39 cellular contexts compared by ENCODE assay signal in the genomic region with DNA sequence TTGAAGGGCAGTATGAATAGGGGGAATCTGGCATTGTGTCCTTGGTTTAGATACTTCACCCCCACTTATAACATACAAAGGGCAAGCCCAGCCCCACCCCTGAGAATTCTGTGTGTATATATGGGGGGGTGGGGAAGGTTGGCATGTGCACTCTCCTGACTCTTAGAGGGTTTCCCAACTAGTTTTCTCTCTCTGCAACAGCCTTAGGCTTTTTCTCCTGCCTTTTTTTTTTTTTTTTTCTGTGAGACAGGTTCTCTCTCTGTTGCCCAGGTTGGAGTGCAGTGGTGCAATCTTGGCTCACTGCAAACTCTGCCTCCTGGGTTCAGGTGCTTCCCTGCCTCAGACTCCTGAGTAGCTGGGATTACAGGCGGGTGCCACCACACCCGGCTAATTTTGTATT. TPM values are rescaled to one million over a fixed set of nuclear protein-coding genes. Genes with fewer than 3 reads are reported as not detected.
"Had no signal": no experiment of that assay in that cellular context is flagged by ENCODE, and none has a peak within 500 bp of the region (broad histone marks: within the 10 kb centered on the region; RNA-seq: fewer than 3 reads in every experiment).

No MANE protein-coding gene starts in this region.

- H3K36me3 ChIP-seq: breast epithelium, cardiac muscle cell had no signal

- H3K27me3 Mint-ChIP-seq: activated CD4-positive, alpha-beta memory T cell treated with anti-CD3 and anti-CD28 coated beads, Interleukin-2, amount 10 ng/mL, durations not matched to agents 7 days and 5 days; activated CD4-positive, alpha-beta T cell treated with anti-CD3 and anti-CD28 coated beads for 36 hours; activated CD4-positive, alpha-beta T cell treated with anti-CD3 and anti-CD28 coated beads, Interleukin-2, amount 10 ng/mL, durations not matched to agents 7 days and 5 days; activated CD8-positive, alpha-beta memory T cell treated with anti-CD3 and anti-CD28 coated beads, Interleukin-2, amount 10 ng/mL, durations not matched to agents 7 days and 5 days; activated naive CD4-positive, alpha-beta T cell treated with anti-CD3 and anti-CD28 coated beads, Interleukin-2, amount 10 ng/mL, durations not matched to agents 7 days and 5 days; activated naive CD4-positive, alpha-beta T cell treated with anti-CD3 and anti-CD28 coated beads, Interleukin-2, amount 50 U/mL, for 24 hours; activated naive CD8-positive, alpha-beta T cell; activated naive CD8-positive, alpha-beta T cell treated with anti-CD3 and anti-CD28 coated beads, Interleukin-2, amount 10 ng/mL, durations not matched to agents 7 days and 5 days; activated naive CD8-positive, alpha-beta T cell treated with anti-CD3 and anti-CD28 coated beads, Interleukin-2, amount 50 U/mL, for 24 hours; activated T-cell treated with anti-CD3 and anti-CD28 coated beads, Interleukin-2, amount 50 U/mL, for 24 hours; central memory CD8-positive, alpha-beta T cell had no signal

- H3K9me3 ChIP-seq: body of pancreas, breast epithelium had no signal

- H3K27ac Mint-ChIP-seq: activated CD4-positive, alpha-beta memory T cell treated with anti-CD3 and anti-CD28 coated beads, Interleukin-2, amount 10 ng/mL, durations not matched to agents 7 days and 5 days; activated CD4-positive, alpha-beta T cell treated with anti-CD3 and anti-CD28 coated beads for 36 hours; activated CD4-positive, alpha-beta T cell treated with anti-CD3 and anti-CD28 coated beads, Interleukin-2, amount 10 ng/mL, durations not matched to agents 7 days and 5 days; activated CD8-positive, alpha-beta memory T cell treated with anti-CD3 and anti-CD28 coated beads, Interleukin-2, amount 10 ng/mL, durations not matched to agents 7 days and 5 days; activated CD8-positive, alpha-beta T cell treated with anti-CD3 and anti-CD28 coated beads, Interleukin-2, amount 10 ng/mL, durations not matched to agents 7 days and 5 days; activated naive CD4-positive, alpha-beta T cell treated with anti-CD3 and anti-CD28 coated beads, Interleukin-2, amount 10 ng/mL, durations not matched to agents 7 days and 5 days; activated naive CD4-positive, alpha-beta T cell treated with anti-CD3 and anti-CD28 coated beads, Interleukin-2, amount 50 U/mL, for 24 hours; activated naive CD8-positive, alpha-beta T cell; activated naive CD8-positive, alpha-beta T cell treated with anti-CD3 and anti-CD28 coated beads, Interleukin-2, amount 10 ng/mL, durations not matched to agents 7 days and 5 days; activated naive CD8-positive, alpha-beta T cell treated with anti-CD3 and anti-CD28 coated beads, Interleukin-2, amount 50 U/mL, for 24 hours; activated T-cell treated with anti-CD3 and anti-CD28 coated beads, Interleukin-2, amount 50 U/mL, for 24 hours; activated T-helper 2 cell treated with anti-CD3 and anti-CD28 coated beads, Interferon-gamma antibody, Interleukin-2, Interleukin-4, amounts not matched to agents 10 μg/mL and 5 μg/mL and 100 μg/mL, durations not matched to agents 14 hours and 24 hours and 36 hours; T-helper 1 cell treated with Interleukin-12 subunit alpha and Interleukin-12 subunit beta and Interleukin-4 antibody, amounts not matched to agents 30 μg/mL and 1 μg/mL, for 36 hours; T-helper 2 cell treated with Interferon-gamma antibody and Interleukin-4, amounts not matched to agents 5 μg/mL and 100 μg/mL, for 36 hours; WTC11 had no signal

- DNase-seq: activated CD4-positive, alpha-beta memory T cell treated with anti-CD3 and anti-CD28 coated beads, Interleukin-2, amount 10 ng/mL, durations not matched to agents 7 days and 5 days; activated CD4-positive, alpha-beta T cell treated with anti-CD3 and anti-CD28 coated beads for 1 hour; activated CD4-positive, alpha-beta T cell treated with anti-CD3 and anti-CD28 coated beads for 36 hours; activated CD4-positive, alpha-beta T cell treated with anti-CD3 and anti-CD28 coated beads for 48 hours; activated CD4-positive, alpha-beta T cell treated with anti-CD3 and anti-CD28 coated beads, Interleukin-2, amount 10 ng/mL, durations not matched to agents 7 days and 5 days; activated CD4-positive, alpha-beta T cell treated with anti-CD3 and anti-CD28 coated beads, Interleukin-2, amount 50 U/mL, for 48 hours; activated CD4-positive, CD25-positive, alpha-beta regulatory T cell; activated CD8-positive, alpha-beta memory T cell treated with anti-CD3 and anti-CD28 coated beads for 24 hours; activated CD8-positive, alpha-beta memory T cell treated with anti-CD3 and anti-CD28 coated beads, Interleukin-2, amount 10 ng/mL, durations not matched to agents 7 days and 5 days; activated CD8-positive, alpha-beta T cell treated with anti-CD3 and anti-CD28 coated beads, Interleukin-2, amount 10 ng/mL, durations not matched to agents 7 days and 5 days; activated effector memory CD4-positive, alpha-beta T cell treated with Interleukin-2 at 50 U/mL for 16 hours; activated gamma-delta T cell; activated naive CD4-positive, alpha-beta T cell treated with anti-CD3 and anti-CD28 coated beads, Interleukin-2, amount 10 ng/mL, durations not matched to agents 7 days and 5 days; activated naive CD4-positive, alpha-beta T cell treated with Interleukin-2 at 50 U/mL for 16 hours; activated naive CD8-positive, alpha-beta T cell treated with anti-CD3 and anti-CD28 coated beads, Interleukin-2, amount 10 ng/mL, durations not matched to agents 7 days and 5 days; activated naive CD8-positive, alpha-beta T cell treated with anti-CD3 and anti-CD28 coated beads, Interleukin-2, amount 50 U/mL, for 24 hours; activated T-cell treated with anti-CD3 and anti-CD28 coated beads, Interleukin-2, amount 50 U/mL, for 24 hours; activated T-cell treated with anti-CD3 and anti-CD28 coated beads, Interleukin-2, amount 50 U/mL, for 48 hours; amygdala; aorta; body of pancreas; brain microvascular endothelial cell; caudate nucleus; cerebellar nuclear complex; T-helper 1 cell; T-helper 2 cell; T-helper 9 cell; WERI-Rb-1 had no signal

- H3K4me3 ChIP-seq: body of pancreas, breast epithelium, cardiac muscle cell had no signal

- H3K27ac ChIP-seq: body of pancreas, brain microvascular endothelial cell, cardiac muscle cell, WERI-Rb-1 had no signal

- H3K9me3 Mint-ChIP-seq: activated CD4-positive, alpha-beta memory T cell treated with anti-CD3 and anti-CD28 coated beads, Interleukin-2, amount 10 ng/mL, durations not matched to agents 7 days and 5 days; activated CD4-positive, alpha-beta T cell treated with anti-CD3 and anti-CD28 coated beads, Interleukin-2, amount 10 ng/mL, durations not matched to agents 7 days and 5 days; activated naive CD4-positive, alpha-beta T cell treated with anti-CD3 and anti-CD28 coated beads, Interleukin-2, amount 10 ng/mL, durations not matched to agents 7 days and 5 days; activated naive CD4-positive, alpha-beta T cell treated with anti-CD3 and anti-CD28 coated beads, Interleukin-2, amount 50 U/mL, for 24 hours; activated naive CD8-positive, alpha-beta T cell treated with anti-CD3 and anti-CD28 coated beads, Interleukin-2, amount 50 U/mL, for 24 hours; activated T-helper 2 cell treated with anti-CD3 and anti-CD28 coated beads, Interferon-gamma antibody, Interleukin-2, Interleukin-4, amounts not matched to agents 10 μg/mL and 5 μg/mL and 100 μg/mL, durations not matched to agents 14 hours and 24 hours and 36 hours; central memory CD8-positive, alpha-beta T cell; T-helper 1 cell treated with Interleukin-12 subunit alpha and Interleukin-12 subunit beta and Interleukin-4 antibody, amounts not matched to agents 30 μg/mL and 1 μg/mL, for 36 hours; T-helper 2 cell treated with Interferon-gamma antibody and Interleukin-4, amounts not matched to agents 5 μg/mL and 100 μg/mL, for 36 hours had no signal

- H3K27me3 ChIP-seq: body of pancreas, brain microvascular endothelial cell, breast epithelium, cardiac muscle cell had no signal

- H3K4me3 Mint-ChIP-seq: activated CD4-positive, alpha-beta memory T cell treated with anti-CD3 and anti-CD28 coated beads, Interleukin-2, amount 10 ng/mL, durations not matched to agents 7 days and 5 days; activated CD4-positive, alpha-beta T cell treated with anti-CD3 and anti-CD28 coated beads for 36 hours; activated CD4-positive, alpha-beta T cell treated with anti-CD3 and anti-CD28 coated beads, Interleukin-2, amount 10 ng/mL, durations not matched to agents 7 days and 5 days; activated CD8-positive, alpha-beta memory T cell treated with anti-CD3 and anti-CD28 coated beads, Interleukin-2, amount 10 ng/mL, durations not matched to agents 7 days and 5 days; activated CD8-positive, alpha-beta T cell treated with anti-CD3 and anti-CD28 coated beads, Interleukin-2, amount 10 ng/mL, durations not matched to agents 7 days and 5 days; activated naive CD4-positive, alpha-beta T cell treated with anti-CD3 and anti-CD28 coated beads, Interleukin-2, amount 10 ng/mL, durations not matched to agents 7 days and 5 days; activated naive CD4-positive, alpha-beta T cell treated with anti-CD3 and anti-CD28 coated beads, Interleukin-2, amount 50 U/mL, for 24 hours; activated naive CD8-positive, alpha-beta T cell; activated naive CD8-positive, alpha-beta T cell treated with anti-CD3 and anti-CD28 coated beads, Interleukin-2, amount 10 ng/mL, durations not matched to agents 7 days and 5 days; activated naive CD8-positive, alpha-beta T cell treated with anti-CD3 and anti-CD28 coated beads, Interleukin-2, amount 50 U/mL, for 24 hours; activated T-cell treated with anti-CD3 and anti-CD28 coated beads, Interleukin-2, amount 50 U/mL, for 24 hours; central memory CD8-positive, alpha-beta T cell; T-helper 1 cell treated with Interleukin-12 subunit alpha and Interleukin-12 subunit beta and Interleukin-4 antibody, amounts not matched to agents 30 μg/mL and 1 μg/mL, for 36 hours; T-helper 2 cell treated with Interferon-gamma antibody and Interleukin-4, amounts not matched to agents 5 μg/mL and 100 μg/mL, for 36 hours; WTC11 had no signal

- H3K4me1 ChIP-seq: breast epithelium had no signal

- FAIRE-seq: astrocyte, TTC549 had no signal

RNA-seq across cellular contexts. Expression of gene LAX1, which starts 27.5 kb away (rescaled TPM):
- total RNA-seq: astrocyte, cardiac muscle cell, WTC11 had no signal
